Comparison of ENCODE assay signal across 24 cellular contexts in genomic region chr10:102552533-102552932, GRCh38.
"Had no signal": no experiment of that assay in that cellular context is flagged by ENCODE, and none has a peak within 500 bp of the region (broad histone marks: within the 10 kb centered on the region; RNA-seq: fewer than 3 reads in every experiment).

No MANE protein-coding gene starts in this region.

- H3K9ac ChIP-seq: neural progenitor cell, parathyroid adenoma had no signal

- H3K4me3 ChIP-seq: neural progenitor cell, ovary, psoas muscle, right lobe of liver, sigmoid colon, stomach, thoracic aorta, thyroid gland, tibial nerve, upper lobe of left lung, vagina had no signal

- H3K4me2 ChIP-seq: neural progenitor cell had no signal

- DNase-seq: natural killer cell; occipital lobe; ovary; psoas muscle; right cardiac atrium; right lobe of liver; sigmoid colon; small intestine; stimulated activated CD4-positive, alpha-beta T cell treated with anti-CD3 and anti-CD28 coated beads, Interleukin-15, amount 100 ng/mL, for 24 hours; stimulated activated CD4-positive, alpha-beta T cell treated with anti-CD3 and anti-CD28 coated beads, Interleukin-2, amount 100 ng/mL, for 24 hours; stimulated activated CD4-positive, alpha-beta T cell treated with anti-CD3 and anti-CD28 coated beads, Interleukin-2, amount 100 ng/mL, for 48 hours; stimulated activated CD4-positive, alpha-beta T cell treated with anti-CD3 and anti-CD28 coated beads, Interleukin-4, amount 100 ng/mL, for 24 hours; stimulated activated naive B cell treated with anti-CD40 and anti-IgM and Interleukin-4, amounts not matched to agents 10 μg/mL and 1 μg/mL and 100 μg/mL, for 72 hours; stimulated activated naive CD4-positive, alpha-beta T cell treated with Interleukin-2 at 50 U/mL for 16 hours; stomach; thyroid gland; trophoblast cell; upper lobe of left lung had no signal

- H3K9me3 ChIP-seq: ovary, psoas muscle, right lobe of liver, sigmoid colon, stomach, thoracic aorta, thyroid gland, tibial nerve, upper lobe of left lung, vagina had no signal

- FAIRE-seq: small intestine, urothelium cell line had no signal

- H3K36me3 ChIP-seq: neural progenitor cell, ovary, thoracic aorta, thyroid gland had no signal

- H2AFZ ChIP-seq: neural progenitor cell, parathyroid adenoma had no signal

- H3K4me1 ChIP-seq: parathyroid adenoma, right lobe of liver, stomach, thyroid gland, upper lobe of left lung had no signal

- H3K27ac ChIP-seq: neural progenitor cell, ovary, parathyroid adenoma, psoas muscle, right lobe of liver, sigmoid colon, stomach, thoracic aorta, thyroid gland, tibial nerve, upper lobe of left lung, vagina had no signal

- H3K27me3 ChIP-seq: neural progenitor cell, ovary, right lobe of liver, sigmoid colon, stomach, thyroid gland, tibial nerve, upper lobe of left lung, vagina had no signal
